Comparison of ENCODE assay signal across 16 cellular contexts in the genomic region with DNA sequence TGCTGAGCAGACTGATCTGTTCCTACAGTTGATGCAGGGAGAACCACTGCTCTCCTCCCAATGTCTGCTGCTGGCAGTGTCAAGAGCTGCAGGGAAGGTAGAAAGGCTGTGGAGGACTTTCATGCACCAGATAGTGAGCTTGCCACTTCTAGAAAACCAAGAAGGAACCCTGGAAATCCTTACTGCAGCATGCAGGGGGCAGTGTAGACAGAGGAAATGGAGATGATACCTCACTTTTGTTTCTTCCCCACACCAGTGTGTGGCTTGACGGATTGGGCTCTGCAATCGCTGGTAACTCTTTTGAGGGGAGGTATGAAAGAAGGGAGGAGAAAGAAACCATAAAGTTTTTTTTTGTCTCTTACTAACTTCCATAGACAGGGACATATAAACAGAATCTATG.
"Had no signal": no experiment of that assay in that cellular context is flagged by ENCODE, and none has a peak within 500 bp of the region (broad histone marks: within the 10 kb centered on the region; RNA-seq: fewer than 3 reads in every experiment).

No MANE protein-coding gene starts in this region.

- H2AFZ ChIP-seq: parathyroid adenoma had no signal

- H3K4me3 ChIP-seq: colonic mucosa, thyroid gland, uterus had no signal

- H3K36me3 ChIP-seq: colonic mucosa, neutrophil, thyroid gland, uterus had no signal

- DNase-seq: activated CD4-positive, alpha-beta memory T cell treated with anti-CD3 and anti-CD28 coated beads for 36 hours; activated effector memory CD4-positive, alpha-beta T cell treated with Interleukin-2 at 50 U/mL for 16 hours; activated T-cell treated with anti-CD3 and anti-CD28 coated beads, Interleukin-2, amount 50 U/mL, for 4 hours; caudate nucleus; colonic mucosa; left ventricle myocardium superior; natural killer cell; stimulated activated CD4-positive, alpha-beta T cell treated with anti-CD3 and anti-CD28 coated beads, Interleukin-2, amount 100 ng/mL, for 48 hours; thyroid gland; uterus had no signal

- ATAC-seq: activated naive CD4-positive, alpha-beta T cell treated with anti-CD3 and anti-CD28 coated beads, Interleukin-2, amount 50 U/mL, for 72 hours; activated T-cell treated with anti-CD3 and anti-CD28 coated beads, Interleukin-2, amount 50 U/mL, for 4 hours; esophagus mucosa; left ventricle myocardium superior; stimulated activated memory B cell treated with anti-CD40 and anti-IgM and Interleukin-4, amounts not matched to agents 10 μg/mL and 1 μg/mL and 100 μg/mL, for 72 hours had no signal

- H3K4me1 ChIP-seq: colonic mucosa, parathyroid adenoma, thyroid gland had no signal

- H3K79me2 ChIP-seq: parathyroid adenoma had no signal

- H3K9me3 ChIP-seq: colonic mucosa, neutrophil, thyroid gland, uterus had no signal

- H3K27ac ChIP-seq: colonic mucosa, neutrophil, parathyroid adenoma, thyroid gland, VCaP had no signal

- H3K27me3 ChIP-seq: colonic mucosa, neutrophil, thyroid gland, uterus had no signal

- H3K9ac ChIP-seq: parathyroid adenoma had no signal
